ENCODE assay signal across 8 cellular contexts in the genomic region with DNA sequence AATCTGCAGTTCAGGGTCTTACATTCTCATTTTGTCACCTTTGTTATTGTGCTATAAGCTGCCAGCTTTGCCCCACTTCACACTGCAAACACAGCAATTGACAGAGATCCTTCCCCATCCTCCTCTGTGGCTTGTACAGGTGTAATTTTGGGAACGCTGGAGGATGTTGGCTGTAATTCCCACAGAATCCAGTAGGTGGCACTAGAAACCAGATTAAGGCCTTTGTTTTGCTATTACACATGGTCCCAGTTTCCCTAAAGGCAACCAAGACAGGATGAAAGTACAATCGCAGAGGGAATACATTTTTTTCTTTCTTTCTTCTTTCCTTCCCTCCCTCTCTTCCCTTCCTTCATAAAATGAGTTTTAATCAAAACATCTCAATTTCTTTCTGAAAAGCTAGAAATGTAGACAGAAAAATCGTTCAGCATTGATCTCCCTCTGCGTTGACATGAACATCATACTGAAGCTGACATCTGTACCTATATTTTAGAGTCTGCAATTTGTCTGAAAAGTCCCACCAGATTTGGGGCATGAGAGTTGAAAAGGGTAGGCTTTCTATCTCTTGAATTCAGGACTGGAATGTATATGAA. TPM values are rescaled to one million over a fixed set of nuclear protein-coding genes. Genes with fewer than 3 reads are reported as not detected.
DNase-seq lines count a peak whose midpoint lies in the region; ATAC-seq and TF ChIP-seq lines count a peak whose summit lies in the region.

No MANE protein-coding gene starts in this region.

- H3K9me3 Mint-ChIP-seq in osteocyte (ENCODE audit: unreplicated experiment): no peaks in the 10 kb centered on the region

- TF ChIP-seq CTCF in osteocyte (IDR thresholded peaks at IDR 0.05): peak; percentile 88

- H3K27me3 Mint-ChIP-seq in osteocyte (ENCODE audit: unreplicated experiment): peaks cover 17% of the 10 kb centered on the region

- no peaks in the 10 kb centered on the region for H3K36me3 Mint-ChIP-seq in osteocyte (ENCODE audit: unreplicated experiment)

- DNase-seq in AG08396 (ENCODE audit: low spot score) (peak; percentile 70), GM04504 (ENCODE audit: low read depth) (peak; percentile 20), NCI-H2029 (lab: John Stamatoyannopoulos, UW) (peak; percentile 46), fibroblast of peridontal ligament (ENCODE audit: extremely low read depth) (peak; percentile 64), osteocyte (ENCODE audit: extremely low spot score, unreplicated experiment) (no peak)
- DNase-seq in activated CD4-positive, alpha-beta T cell treated with anti-CD3 and anti-CD28 coated beads, Interleukin-2, amount 50 U/mL, for 24 hours (ENCODE audit: low read depth in 1 of 2, low spot score in 1 of 2): peak; percentile 2 to 29

- H3K27ac Mint-ChIP-seq in osteocyte (ENCODE audit: unreplicated experiment): no peak overlapping the region

- ATAC-seq in HG02588 (IDR thresholded peaks at IDR 0.05; ENCODE audit: unreplicated experiment) (peak; percentile 70), HG03469 (IDR thresholded peaks at IDR 0.05; ENCODE audit: unreplicated experiment) (no peak)

- H3K4me3 Mint-ChIP-seq in osteocyte (ENCODE audit: unreplicated experiment): no peak overlapping the region

- no peaks in the 10 kb centered on the region for H3K4me1 Mint-ChIP-seq in osteocyte (ENCODE audit: unreplicated experiment)

RNA-seq across cellular contexts. Expression of gene NELL1, which starts 21.3 kb away (rescaled TPM):
- total RNA-seq in osteocyte: not detected in 2 replicates

RNA-seq across cellular contexts. Expression of gene SLC6A5, which starts 48.7 kb away (rescaled TPM):
- not detected in 2 replicates for total RNA-seq in osteocyte
